ENCODE assay signal across 26 cellular contexts in the genomic region with DNA sequence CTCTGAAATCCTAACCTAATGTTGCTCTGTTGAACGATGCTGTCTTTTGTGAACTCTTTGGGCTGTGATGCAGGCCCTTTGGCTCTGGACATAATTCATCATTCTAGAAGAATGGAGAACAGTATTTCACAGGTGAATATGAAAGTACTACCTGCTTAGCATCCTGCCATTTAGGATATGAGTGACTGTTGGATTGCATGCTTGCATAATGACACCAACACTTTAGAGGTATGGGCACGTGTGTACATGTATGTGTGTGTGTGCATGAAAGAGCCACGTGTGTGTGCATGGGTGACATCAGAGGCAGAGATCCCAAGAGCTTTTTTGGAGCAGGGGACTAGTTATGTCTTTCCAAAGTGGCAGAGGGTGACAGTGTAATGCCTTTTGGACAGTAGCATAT.
"Had no signal": no experiment of that assay in that cellular context is flagged by ENCODE, and none has a peak within 500 bp of the region (broad histone marks: within the 10 kb centered on the region; RNA-seq: fewer than 3 reads in every experiment).

No MANE protein-coding gene starts in this region.

- H3K4me1 ChIP-seq: parathyroid adenoma had no signal

- FAIRE-seq: endometrium had no signal

- H3K79me2 ChIP-seq: parathyroid adenoma had no signal

- ATAC-seq: effector memory CD8-positive, alpha-beta T cell; left ventricle myocardium superior; lower lobe of right lung; natural killer cell treated with Interleukin-12 subunit alpha and Interleukin-12 subunit beta and Interleukin-15 and Interleukin-18, amount 100 ng/mL, for 72 hours; sciatic nerve; stimulated activated memory B cell treated with anti-CD40 and anti-IgM and Interleukin-4, amounts not matched to agents 10 μg/mL and 1 μg/mL and 100 μg/mL, for 72 hours; stimulated activated naive CD8-positive, alpha-beta T cell treated with anti-CD3 and anti-CD28 coated beads, Interleukin-15, Interleukin-2, amounts not matched to agents 100 U/mL and 50 U/mL, for 24 hours had no signal

- H3K27me3 ChIP-seq: testis, tibial artery had no signal

- H3K9ac ChIP-seq: parathyroid adenoma had no signal

- H3K27ac Mint-ChIP-seq: effector memory CD8-positive, alpha-beta T cell; immature natural killer cell; memory B cell; mesothelial cell of epicardium; naive B cell; natural killer cell treated with Interleukin-12 subunit alpha and Interleukin-12 subunit beta and Interleukin-15 and Interleukin-18, amount 100 ng/mL, for 72 hours; progenitor cell of endocrine pancreas; stimulated activated memory B cell treated with anti-CD40 and anti-IgM and Interleukin-4, amounts not matched to agents 10 μg/mL and 1 μg/mL and 100 μg/mL, for 72 hours; type B pancreatic cell had no signal

- H3K9me3 ChIP-seq: lower lobe of right lung, mucosa of descending colon, testis, tibial artery had no signal

- H3K4me3 Mint-ChIP-seq: effector memory CD8-positive, alpha-beta T cell; immature natural killer cell; memory B cell; mesothelial cell of epicardium; naive B cell; natural killer cell treated with Interleukin-12 subunit alpha and Interleukin-12 subunit beta and Interleukin-15 and Interleukin-18, amount 100 ng/mL, for 72 hours; neural crest cell; stimulated activated memory B cell treated with anti-CD40 and anti-IgM and Interleukin-4, amounts not matched to agents 10 μg/mL and 1 μg/mL and 100 μg/mL, for 72 hours; type B pancreatic cell had no signal

- DNase-seq: cerebellar nuclear complex; cortex of kidney; effector memory CD8-positive, alpha-beta T cell; foreskin melanocyte; hypothalamus; immature natural killer cell; islet precursor cell; left ventricle myocardium superior; lower lobe of right lung; naive B cell; stimulated activated CD4-positive, alpha-beta T cell treated with anti-CD3 and anti-CD28 coated beads, Interleukin-4, amount 100 ng/mL, for 4 hours; stimulated activated naive CD8-positive, alpha-beta T cell treated with anti-CD3 and anti-CD28 coated beads, Interleukin-15, Interleukin-2, amounts not matched to agents 100 U/mL and 50 U/mL, for 24 hours; substantia nigra; testis; tibial artery had no signal

- H3K36me3 Mint-ChIP-seq: immature natural killer cell; memory B cell; mesothelial cell of epicardium; natural killer cell treated with Interleukin-12 subunit alpha and Interleukin-12 subunit beta and Interleukin-15 and Interleukin-18, amount 100 ng/mL, for 72 hours; stimulated activated memory B cell treated with anti-CD40 and anti-IgM and Interleukin-4, amounts not matched to agents 10 μg/mL and 1 μg/mL and 100 μg/mL, for 72 hours; type B pancreatic cell had no signal

- H3K27ac ChIP-seq: lower lobe of right lung, parathyroid adenoma, testis, tibial artery had no signal

- H3K36me3 ChIP-seq: lower lobe of right lung, tibial artery had no signal

- H3K4me1 Mint-ChIP-seq: immature natural killer cell; naive B cell; stimulated activated memory B cell treated with anti-CD40 and anti-IgM and Interleukin-4, amounts not matched to agents 10 μg/mL and 1 μg/mL and 100 μg/mL, for 72 hours had no signal

- H3K9me3 Mint-ChIP-seq: effector memory CD8-positive, alpha-beta T cell; immature natural killer cell; memory B cell; mesothelial cell of epicardium; naive B cell; natural killer cell treated with Interleukin-12 subunit alpha and Interleukin-12 subunit beta and Interleukin-15 and Interleukin-18, amount 100 ng/mL, for 72 hours; stimulated activated memory B cell treated with anti-CD40 and anti-IgM and Interleukin-4, amounts not matched to agents 10 μg/mL and 1 μg/mL and 100 μg/mL, for 72 hours; type B pancreatic cell had no signal

- H3K27me3 Mint-ChIP-seq: memory B cell, progenitor cell of endocrine pancreas had no signal

- H3K4me3 ChIP-seq: lower lobe of right lung, mucosa of descending colon, testis, tibial artery had no signal

- H2AFZ ChIP-seq: parathyroid adenoma had no signal
